Comparison of ENCODE assay signal across 8 cellular contexts in the genomic region with DNA sequence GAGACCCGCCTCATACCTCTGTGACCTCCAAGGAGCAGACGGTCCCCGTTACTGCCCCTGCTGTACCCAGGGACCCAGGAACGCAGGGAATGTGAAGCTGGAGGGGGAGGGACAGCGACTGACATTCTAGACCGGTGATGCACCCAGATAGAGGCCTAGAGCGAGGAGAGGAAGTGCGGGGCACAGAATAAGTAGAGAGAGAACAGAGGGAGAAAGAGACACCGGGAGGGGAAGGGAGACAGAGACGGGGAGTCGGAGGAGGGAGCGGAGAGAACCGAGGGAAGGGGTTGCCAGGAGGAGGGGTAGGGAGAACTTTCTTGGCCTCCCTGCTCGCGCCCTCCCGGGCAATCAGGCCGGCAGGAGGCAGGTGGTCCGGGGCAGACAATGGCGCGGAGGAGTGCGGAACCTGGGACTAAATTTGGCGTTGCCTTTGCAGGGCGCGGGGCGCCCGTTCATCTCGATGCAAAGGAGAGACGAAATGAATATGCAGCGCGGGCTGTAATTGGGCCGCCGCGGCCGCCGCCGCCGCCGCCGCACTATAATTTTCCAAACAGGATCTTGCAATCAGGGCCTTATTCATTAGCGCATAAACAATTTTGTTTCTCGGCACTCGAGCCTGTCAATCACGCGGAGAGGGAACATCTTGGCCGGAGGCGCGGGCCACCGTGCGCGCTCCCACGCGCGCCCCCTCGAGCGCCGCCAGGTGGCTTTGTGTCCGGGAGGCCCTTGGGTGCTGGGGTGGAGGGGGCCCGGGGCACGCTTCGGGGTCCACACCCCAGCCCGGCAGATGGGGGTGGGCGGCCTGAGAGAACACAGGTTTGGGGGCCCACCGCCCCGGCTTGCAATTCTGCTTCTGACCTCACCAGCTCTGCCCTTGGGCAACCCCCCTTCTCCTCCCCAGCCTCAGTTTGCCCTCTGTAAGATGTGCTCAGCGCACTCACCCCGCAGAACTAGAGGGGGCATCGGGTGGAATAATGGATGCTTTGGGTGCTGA. TPM values are rescaled to one million over a fixed set of nuclear protein-coding genes. Genes with fewer than 3 reads are reported as not detected.
DNase-seq lines count a peak whose midpoint lies in the region; ATAC-seq and TF ChIP-seq lines count a peak whose summit lies in the region.

No MANE protein-coding gene starts in this region.

- intact Hi-C loops in activated B cell treated with CpG ODN at 0.5 μM for 24 hours (cut with micrococcal nuclease), result no loop called here

- WGBS in GM23248 (ENCODE audit: low coverage in 1 of 2, low lambda C conversion rate in 2 of 2, missing lambda C conversion rate in 2 of 2), 2 experiments, result 7 to 9% methylated on average over 62 to 64 of the region's 67 CpGs

- H4K20me1 ChIP-seq in GM23248 (ENCODE audit: insufficient read depth), result no peaks in the 10 kb centered on the region

- peak overlapping the region; percentile 68 for H3K4me3 ChIP-seq in GM23248
- H3K4me3 ChIP-seq in foreskin fibroblast (ENCODE audit: low read depth in 1 of 2, low read length in 2 of 2), result peak overlapping the region; percentile 31 to 48

- POLR2A ChIA-PET in activated B cell treated with CpG ODN at 0.5 μM for 24 hours (lab: Charles Lee), result no interaction called here

- H3K36me3 ChIP-seq in GM23248 (ENCODE audit: low read depth), result no peaks in the 10 kb centered on the region

- no peaks in the 10 kb centered on the region for H3K9me3 ChIP-seq in GM23248 (ENCODE audit: low read depth)

- DNase-seq in GM23248 (peak; percentile 76), activated B cell treated with CpG ODN at 0.5 μM for 24 hours (no peak), foreskin fibroblast (peak; percentile 50 to 77), renal cortical epithelial cell (ENCODE audit: low read depth) (peak; percentile 26), NCI-H748 (lab: John Stamatoyannopoulos, UW; ENCODE audit: unreplicated experiment) (no peak), NCI-H774 (lab: John Stamatoyannopoulos, UW) (no peak)

- peaks cover 12% of the 10 kb centered on the region for H3K4me1 ChIP-seq in GM23248 (ENCODE audit: insufficient read depth)

- no peak for TF ChIP-seq CTCF in activated B cell treated with CpG ODN at 0.5 μM for 24 hours (IDR thresholded peaks at IDR 0.05)
- TF ChIP-seq CTCF in foreskin fibroblast (IDR thresholded peaks at IDR 0.05; ENCODE audit: low read depth, low read length), result no peak

- CTCF ChIA-PET in activated B cell treated with CpG ODN at 0.5 μM for 24 hours (lab: Charles Lee), result interaction anchor here (0.8 to 8.5 kb wide), 9 partner anchors 16 to 684 kb away, joined by 4 to 117 read pairs (median 8); no protein-coding TSS in a partner anchor

- in situ Hi-C loops in GM23248 (cut with MboI), result loop anchor here (10.0 kb wide), 2 partner anchors 228 to 698 kb away; partner anchors contain the start of gene PDCL

- H3K27me3 Mint-ChIP-seq in activated B cell treated with CpG ODN at 0.5 μM for 24 hours, result peaks cover 51% of the 10 kb centered on the region

- no peaks in the 10 kb centered on the region for H3K9me2 ChIP-seq in GM23248 (ENCODE audit: insufficient read depth)

- H3K9ac ChIP-seq in GM23248, result peak overlapping the region; percentile 60

- no peak overlapping the region for H3K27ac Mint-ChIP-seq in activated B cell treated with CpG ODN at 0.5 μM for 24 hours

- H2AFZ ChIP-seq in GM23248, result peak overlapping the region; percentile 95

- no peaks in the 10 kb centered on the region for H3K79me2 ChIP-seq in GM23248 (ENCODE audit: insufficient read depth)

- H3K4me1 Mint-ChIP-seq in activated B cell treated with CpG ODN at 0.5 μM for 24 hours, result peaks cover 13% of the 10 kb centered on the region

- no peaks in the 10 kb centered on the region for H3K27me3 ChIP-seq in GM23248 (replicated peaks; ENCODE audit: insufficient read depth)

- H3K9me3 Mint-ChIP-seq in activated B cell treated with CpG ODN at 0.5 μM for 24 hours, result no peaks in the 10 kb centered on the region

- ATAC-seq in activated B cell treated with CpG ODN at 0.5 μM for 24 hours (ENCODE audit: low read depth) (no peak), HG02973 (IDR thresholded peaks at IDR 0.05; ENCODE audit: unreplicated experiment) (no peak), GM18858 (IDR thresholded peaks at IDR 0.05; ENCODE audit: unreplicated experiment) (no peak)

- H3K4me2 ChIP-seq in GM23248 (ENCODE audit: unreplicated experiment), result peak overlapping the region; percentile 92

- H3K27ac ChIP-seq in GM23248, result no peak overlapping the region

- H3K4me3 Mint-ChIP-seq in activated B cell treated with CpG ODN at 0.5 μM for 24 hours, result peak overlapping the region; percentile 59

- H3F3A ChIP-seq in GM23248 (ENCODE audit: insufficient read depth), result no peaks in the 10 kb centered on the region

- H3K36me3 Mint-ChIP-seq in activated B cell treated with CpG ODN at 0.5 μM for 24 hours (ENCODE audit: low read depth), result no peaks in the 10 kb centered on the region

RNA-seq across cellular contexts. Expression of gene NDUFA8, which starts 32.9 kb away (rescaled TPM):
- total RNA-seq in GM23248 (2014; rRNA removed; shearing (Covaris generic)), result 35.5 and 47.4 TPM in 2 replicates
- 126 and 133 TPM in 2 replicates for polyA plus RNA-seq in GM23248 (2016; fragmentation: Nextera tagmentation; extraction: Ambion mirVana)
- total RNA-seq in activated B cell treated with CpG ODN at 0.5 μM for 24 hours (21.1 and 21.2 TPM in 2 replicates), renal cortical epithelial cell (21.5 and 35.4 TPM in 2 replicates)

RNA-seq across cellular contexts. Expression of gene MORN5, which starts 33.1 kb away (rescaled TPM):
- not detected in 2 replicates for total RNA-seq in GM23248 (2014; rRNA removed; shearing (Covaris generic))
- polyA plus RNA-seq in GM23248 (2016; fragmentation: Nextera tagmentation; extraction: Ambion mirVana), result not detected in 2 replicates
- total RNA-seq in activated B cell treated with CpG ODN at 0.5 μM for 24 hours (not detected in 2 replicates), renal cortical epithelial cell (0.85 TPM in 1 of 2 replicates, not detected in the other)

RNA-seq across cellular contexts. Expression of gene TTLL11, which starts 33.5 kb away (rescaled TPM):
- total RNA-seq in GM23248 (2014; rRNA removed; shearing (Covaris generic)), result 6.3 and 6.4 TPM in 2 replicates
- polyA plus RNA-seq in GM23248 (2016; fragmentation: Nextera tagmentation; extraction: Ambion mirVana), result 5.0 and 5.1 TPM in 2 replicates
- 3.6 and 4.7 TPM in 2 replicates for total RNA-seq in activated B cell treated with CpG ODN at 0.5 μM for 24 hours
- total RNA-seq in renal cortical epithelial cell, result 2.3 and 6.7 TPM in 2 replicates

Comparison
In these comparisons a context has a peak if more than half of its experiments do, and no peak if none do; other contexts are left out.
1. DNase-seq: peak in GM23248 (single experiment), foreskin fibroblast (2 of 2) and renal cortical epithelial cell (single experiment); none in activated B cell treated with CpG ODN at 0.5 μM for 24 hours (single experiment), NCI-H748 (single experiment) and NCI-H774 (single experiment).